Comparison of ENCODE assay signal across 22 cellular contexts in the genomic region with DNA sequence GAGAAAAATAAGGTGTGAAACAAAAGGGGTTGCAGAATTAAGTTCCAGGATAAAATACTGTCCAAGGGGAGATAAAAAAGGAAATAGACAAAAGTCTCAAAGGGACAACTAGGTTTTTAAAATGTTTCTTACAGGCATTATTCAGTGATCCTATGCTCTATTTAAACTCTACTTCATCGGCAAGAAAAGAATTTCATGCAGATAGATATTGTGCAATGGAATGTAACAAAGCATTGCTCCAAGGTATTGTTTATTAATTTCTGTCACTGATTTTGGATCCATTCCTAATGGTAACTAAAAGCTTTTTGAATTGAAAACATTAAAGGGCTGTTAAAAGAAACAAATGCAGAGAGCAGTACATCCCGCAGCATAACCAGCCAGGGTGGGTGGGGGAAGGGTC.
"Had no signal": no experiment of that assay in that cellular context is flagged by ENCODE, and none has a peak within 500 bp of the region (broad histone marks: within the 10 kb centered on the region; RNA-seq: fewer than 3 reads in every experiment).

No MANE protein-coding gene starts in this region.

- ATAC-seq: gastrocnemius medialis; left colon; lower lobe of right lung; naive thymus-derived CD8-positive, alpha-beta T cell; right lobe of liver; stimulated activated effector memory CD8-positive, alpha-beta T cell treated with anti-CD3 and anti-CD28 coated beads, Interleukin-12 subunit alpha, Interleukin-12 subunit beta, amount 100 ng/mL, for 72 hours; stimulated activated naive CD8-positive, alpha-beta T cell treated with anti-CD3 and anti-CD28 coated beads, Interleukin-15, amount 100 ng/mL, for 72 hours had no signal

- H3K27me3 ChIP-seq: gastrocnemius medialis, neutrophil, ovary, right lobe of liver, tibial artery had no signal

- H3K27ac ChIP-seq: epithelial cell of prostate, gastrocnemius medialis, lower lobe of right lung, neutrophil, ovary, right lobe of liver, tibial artery had no signal

- H3K4me1 ChIP-seq: gastrocnemius medialis had no signal

- H3K4me3 ChIP-seq: gastrocnemius medialis, lower lobe of right lung, ovary, right lobe of liver, tibial artery had no signal

- DNase-seq: activated CD4-positive, alpha-beta memory T cell treated with anti-CD3 and anti-CD28 coated beads for 36 hours; activated CD4-positive, alpha-beta T cell treated with anti-CD3 and anti-CD28 coated beads for 48 hours; activated naive CD4-positive, alpha-beta T cell treated with anti-CD3 and anti-CD28 coated beads for 36 hours; activated naive CD8-positive, alpha-beta T cell treated with anti-CD3 and anti-CD28 coated beads, Interleukin-2, amount 10 ng/mL, durations not matched to agents 7 days and 5 days; activated T-cell treated with anti-CD3 and anti-CD28 coated beads, Interleukin-2, amount 50 U/mL, for 48 hours; amygdala; cerebellar nuclear complex; gastrocnemius medialis; head of caudate nucleus; islet precursor cell; left colon; lower lobe of right lung; naive thymus-derived CD8-positive, alpha-beta T cell; ovary; right lobe of liver; small intestine; stimulated activated CD4-positive, alpha-beta T cell treated with anti-CD3 and anti-CD28 coated beads, Interleukin-2, amount 100 ng/mL, for 24 hours; stimulated activated naive CD8-positive, alpha-beta T cell treated with anti-CD3 and anti-CD28 coated beads, Interleukin-15, amount 100 ng/mL, for 72 hours; tibial artery had no signal

- H3K36me3 ChIP-seq: gastrocnemius medialis, lower lobe of right lung, neutrophil, ovary, right lobe of liver, tibial artery had no signal

- H3K9me3 ChIP-seq: gastrocnemius medialis, lower lobe of right lung, neutrophil, ovary, right lobe of liver, tibial artery had no signal
